ENCODE assay signal across 8 cellular contexts in genomic region chr9:113581865-113582697, GRCh38.
A peak's percentile ranks its signal among the peaks of the same experiment; 100 is the strongest.
DNase-seq lines count a peak whose midpoint lies in the region; ATAC-seq and TF ChIP-seq lines count a peak whose summit lies in the region.

No MANE protein-coding gene starts in this region.

- H3K27ac ChIP-seq in angular gyrus (ENCODE audit: low read depth, low read length) = peak overlapping the region; percentile 83

- peaks cover 1% of the 10 kb centered on the region for H3K36me3 ChIP-seq in kidney epithelial cell (ENCODE audit: control insufficient read depth, insufficient read depth, low read length)

- peak; percentile 79 for DNase-seq in DMS 273 (lab: John Stamatoyannopoulos, UW; ENCODE audit: unreplicated experiment)
- no peak for DNase-seq in DMS 273 treated with DMSO at 0.1 percent for 48 hours (lab: John Stamatoyannopoulos, UW)
- DNase-seq in T follicular helper cell (ENCODE audit: low read depth) = peak; percentile 59
- DNase-seq in kidney epithelial cell (ENCODE audit: low read depth) = no peak
- DNase-seq in stimulated activated CD4-positive, alpha-beta T cell treated with anti-CD3 and anti-CD28 coated beads, Interleukin-4, amount 100 ng/mL, for 24 hours = peak; percentile 75
- DNase-seq in SKM-1 treated with dmso at 0.1 percent for 144 hours (lab: John Stamatoyannopoulos, UW; ENCODE audit: unreplicated experiment) = no peak

- peak; percentile 55 for TF ChIP-seq CTCF in kidney epithelial cell (IDR thresholded peaks at IDR 0.05; ENCODE audit: insufficient read depth, low read length, poor library complexity, severe bottlenecking)

- ATAC-seq in HG03025 (IDR thresholded peaks at IDR 0.05; ENCODE audit: low FRiP score, unreplicated experiment) = peak; percentile 82

- H3K27me3 ChIP-seq in kidney epithelial cell (ENCODE audit: control insufficient read depth, insufficient read depth, low read length) = no peaks in the 10 kb centered on the region

- no peak overlapping the region for H3K4me3 ChIP-seq in kidney epithelial cell (ENCODE audit: low read depth, low read length)

Comparison
In these comparisons a context has a peak if more than half of its experiments do, and no peak if none do; other contexts are left out.
1. DNase-seq: peak in DMS 273 (single experiment), T follicular helper cell (single experiment) and stimulated activated CD4-positive, alpha-beta T cell treated with anti-CD3 and anti-CD28 coated beads, Interleukin-4, amount 100 ng/mL, for 24 hours (single experiment); none in DMS 273 treated with DMSO at 0.1 percent for 48 hours (single experiment), kidney epithelial cell (single experiment) and SKM-1 treated with dmso at 0.1 percent for 144 hours (single experiment).